ENCODE assay signal across 8 cellular contexts in the genomic region with DNA sequence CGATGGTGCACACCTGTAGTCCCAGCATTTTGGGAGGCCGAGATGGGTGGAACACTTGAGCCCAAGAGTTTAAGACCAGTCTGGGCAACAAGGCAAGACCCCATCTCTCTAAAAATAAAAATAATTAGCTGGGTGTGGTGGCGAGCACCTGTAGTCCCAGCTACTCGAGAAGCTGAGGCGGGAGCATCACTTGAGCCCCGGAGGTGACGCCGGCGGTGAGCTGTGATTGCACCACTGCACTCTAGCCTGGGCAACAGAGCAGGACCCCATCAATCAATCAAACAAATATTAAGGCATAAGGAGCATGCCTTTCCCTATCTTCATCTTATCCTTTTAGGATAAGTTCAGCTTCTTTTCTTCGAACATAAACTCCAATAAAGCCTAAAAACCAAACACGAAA. TPM values are rescaled to one million over a fixed set of nuclear protein-coding genes. Genes with fewer than 3 reads are reported as not detected.
DNase-seq lines count a peak whose midpoint lies in the region; TF ChIP-seq lines count a peak whose summit lies in the region.

No MANE protein-coding gene starts in this region.

- H3K36me3 Mint-ChIP-seq in dendritic cell treated with granulocyte-macrophage colony-stimulating factor and Interleukin-4, amounts not matched to agents 40 ng/mL and 50 ng/mL, for 4 days (ENCODE audit: low read depth) = peaks cover 24% of the 10 kb centered on the region
- H3K36me3 Mint-ChIP-seq in neural crest cell (ENCODE audit: low read depth) = no peaks in the 10 kb centered on the region

- H3K27me3 Mint-ChIP-seq in dendritic cell treated with granulocyte-macrophage colony-stimulating factor and Interleukin-4, amounts not matched to agents 40 ng/mL and 50 ng/mL, for 4 days = no peaks in the 10 kb centered on the region
- no peaks in the 10 kb centered on the region for H3K27me3 Mint-ChIP-seq in neural crest cell (ENCODE audit: low read depth)

- CTCF ChIA-PET in BJ (lab: Yijun Ruan, JAX) = interaction anchor here (0.5 kb wide), 1 partner anchor 199 kb away, joined by 3 read pairs; no protein-coding TSS in a partner anchor

- no peaks in the 10 kb centered on the region for H3K27me3 ChIP-seq in BJ (ENCODE audit: control insufficient read depth, insufficient read depth, low read length)
- H3K27me3 ChIP-seq in MG63 = no peaks in the 10 kb centered on the region

- peak overlapping the region; percentile 91 for H3K27ac Mint-ChIP-seq in dendritic cell treated with granulocyte-macrophage colony-stimulating factor and Interleukin-4, amounts not matched to agents 40 ng/mL and 50 ng/mL, for 4 days
- no peak overlapping the region for H3K27ac Mint-ChIP-seq in neural crest cell (ENCODE audit: unreplicated experiment)

- H3K4me1 Mint-ChIP-seq in dendritic cell treated with granulocyte-macrophage colony-stimulating factor and Interleukin-4, amounts not matched to agents 40 ng/mL and 50 ng/mL, for 4 days (ENCODE audit: low read depth) = peaks cover 26% of the 10 kb centered on the region
- H3K4me1 Mint-ChIP-seq in neural crest cell = peaks cover 11% of the 10 kb centered on the region

- H3K36me3 ChIP-seq in BJ (ENCODE audit: control insufficient read depth, insufficient read depth, low read length) (no peaks in the 10 kb centered on the region), MG63 (no peaks in the 10 kb centered on the region)

- no peak for TF ChIP-seq CTCF in BJ (IDR thresholded peaks at IDR 0.05; ENCODE audit: insufficient read depth, low read depth, low read length)
- no peak for TF ChIP-seq CTCF in neural crest cell (conservative IDR thresholded peaks at IDR 0.05)

- intact Hi-C loops in dendritic cell treated with granulocyte-macrophage colony-stimulating factor and Interleukin-4, amounts not matched to agents 40 ng/mL and 50 ng/mL, for 4 days (cut with micrococcal nuclease) = no loop called here

- peak overlapping the region; percentile 83 for H3K4me3 Mint-ChIP-seq in dendritic cell treated with granulocyte-macrophage colony-stimulating factor and Interleukin-4, amounts not matched to agents 40 ng/mL and 50 ng/mL, for 4 days
- H3K4me3 Mint-ChIP-seq in neural crest cell = peak overlapping the region; percentile 93

- peak overlapping the region; percentile 76 for H3K4me3 ChIP-seq in BJ (ENCODE audit: low read depth, low read length)
- peak overlapping the region; percentile 62 for H3K4me3 ChIP-seq in MG63

- no peak for DNase-seq in BJ (ENCODE audit: low read depth)
- no peak for DNase-seq in MG63
- DNase-seq in neural crest cell (ENCODE audit: low read depth, low spot score) = no peak
- DNase-seq in iPS-NIHi7 (ENCODE audit: extremely low spot score) = no peak
- DNase-seq in midbrain (lab: John Stamatoyannopoulos, UW) = no peak
- DNase-seq in NCI-H2171 (lab: John Stamatoyannopoulos, UW) = no peak
- no peak for DNase-seq in HK-2 (ENCODE audit: unreplicated experiment)

- H3K9me3 ChIP-seq in MG63 = no peaks in the 10 kb centered on the region

- H3K9me3 Mint-ChIP-seq in dendritic cell treated with granulocyte-macrophage colony-stimulating factor and Interleukin-4, amounts not matched to agents 40 ng/mL and 50 ng/mL, for 4 days = no peaks in the 10 kb centered on the region
- no peaks in the 10 kb centered on the region for H3K9me3 Mint-ChIP-seq in neural crest cell

- POLR2A ChIA-PET in BJ (lab: Charles Lee) = no interaction called here

RNA-seq across cellular contexts. Expression of gene WDSUB1, which starts 1.1 kb away (rescaled TPM):
- 4.5 and 7.0 TPM in 2 replicates for polyA plus RNA-seq in BJ (2011; rRNA removed)
- polyA minus RNA-seq in BJ (2011; rRNA and poly(A)+ RNA removed) = 6.1 and 6.7 TPM in 2 replicates
- 8.3 and 12.8 TPM in 2 replicates for total RNA-seq in MG63 (2014; rRNA removed; shearing (Covaris generic); ENCODE audit: low replicate concordance)
- 4.2 and 4.9 TPM in 2 replicates for total RNA-seq in neural crest cell
